In genomic region chr20:61451009-61451408, GRCh38 we compare ENCODE assay signal across 25 cellular contexts.
"Had no signal": no experiment of that assay in that cellular context is flagged by ENCODE, and none has a peak within 500 bp of the region (broad histone marks: within the 10 kb centered on the region; RNA-seq: fewer than 3 reads in every experiment).

No MANE protein-coding gene starts in this region.

- FAIRE-seq: pancreas, small intestine, urothelium cell line had no signal

- H3K36me3 ChIP-seq: pancreas, prostate gland, right lobe of liver, sigmoid colon, stomach, thoracic aorta, thyroid gland, tibial nerve, upper lobe of left lung, vagina had no signal

- H3K9me3 ChIP-seq: pancreas, prostate gland, right lobe of liver, sigmoid colon, thoracic aorta, thyroid gland, tibial nerve, upper lobe of left lung, vagina had no signal

- H3K27ac ChIP-seq: pancreas, prostate gland, right lobe of liver, sigmoid colon, stomach, thoracic aorta, thyroid gland, tibial nerve, upper lobe of left lung, vagina had no signal

- H3K4me3 ChIP-seq: pancreas, prostate gland, right lobe of liver, sigmoid colon, stomach, thoracic aorta, thyroid gland, tibial nerve, upper lobe of left lung, vagina had no signal

- ATAC-seq: naive thymus-derived CD8-positive, alpha-beta T cell; natural killer cell treated with Interleukin-12 subunit alpha and Interleukin-12 subunit beta and Interleukin-15 and Interleukin-18, amount 100 ng/mL, for 72 hours; pancreas; right lobe of liver; stimulated activated effector memory CD8-positive, alpha-beta T cell treated with anti-CD3 and anti-CD28 coated beads, Interleukin-12 subunit alpha, Interleukin-12 subunit beta, amount 100 ng/mL, for 72 hours; stimulated activated naive B cell treated with anti-CD40 and anti-IgM and Interleukin-4, amounts not matched to agents 10 μg/mL and 1 μg/mL and 100 μg/mL, for 72 hours had no signal

- H3K27me3 ChIP-seq: right lobe of liver, thyroid gland, tibial nerve, upper lobe of left lung, vagina had no signal

- DNase-seq: naive thymus-derived CD8-positive, alpha-beta T cell; nephron progenitor cell; occipital lobe; pancreas; right cardiac atrium; right lobe of liver; sigmoid colon; small intestine; stimulated activated CD4-positive, alpha-beta T cell treated with anti-CD3 and anti-CD28 coated beads, Interleukin-15, amount 100 ng/mL, for 24 hours; stimulated activated CD4-positive, alpha-beta T cell treated with anti-CD3 and anti-CD28 coated beads, Interleukin-2, amount 100 ng/mL, for 24 hours; stimulated activated CD4-positive, alpha-beta T cell treated with anti-CD3 and anti-CD28 coated beads, Interleukin-2, amount 100 ng/mL, for 48 hours; stimulated activated CD4-positive, alpha-beta T cell treated with anti-CD3 and anti-CD28 coated beads, Interleukin-4, amount 100 ng/mL, for 24 hours; stimulated activated naive B cell treated with anti-CD40 and anti-IgM and Interleukin-4, amounts not matched to agents 10 μg/mL and 1 μg/mL and 100 μg/mL, for 72 hours; stimulated activated naive CD4-positive, alpha-beta T cell treated with Interleukin-2 at 50 U/mL for 16 hours; stomach; thyroid gland; trophoblast cell; upper lobe of left lung had no signal

- H3K4me1 ChIP-seq: pancreas, prostate gland, right lobe of liver, sigmoid colon, stomach, thyroid gland, tibial nerve, upper lobe of left lung, vagina had no signal
